Comparison of ENCODE assay signal across 9 cellular contexts in genomic region chr13:110520431-110521295, GRCh38. TPM values are rescaled to one million over a fixed set of nuclear protein-coding genes. Genes with fewer than 3 reads are reported as not detected.
DNase-seq lines count a peak whose midpoint lies in the region; ATAC-seq and TF ChIP-seq lines count a peak whose summit lies in the region.
"Had no signal": no experiment of that assay in that cellular context is flagged by ENCODE, and none has a peak within 500 bp of the region (broad histone marks: within the 10 kb centered on the region; RNA-seq: fewer than 3 reads in every experiment).

No MANE protein-coding gene starts in this region.

- no peaks in the 10 kb centered on the region for H3K9me3 ChIP-seq in subcutaneous abdominal adipose tissue (ENCODE audit: control insufficient read depth in 5 of 5, low read length in 5 of 5)
- no peaks in the 10 kb centered on the region for H3K9me3 ChIP-seq in Caco-2

- TF ChIP-seq CTCF in Caco-2 (IDR thresholded peaks at IDR 0.05; ENCODE audit: insufficient read depth in 1 of 2, low read depth in 1 of 2, low read length in 1 of 2, severe bottlenecking in 1 of 2, unreplicated experiment in 1 of 2) = no peak
- TF ChIP-seq CTCF in activated CD8-positive, alpha-beta T cell treated with anti-CD3 and anti-CD28 coated beads for 36 hours (IDR thresholded peaks at IDR 0.05) = no peak

- CTCF ChIA-PET in Caco-2 (lab: Charles Lee) = interaction anchor here (1.2 kb wide), 1 partner anchor 65 kb away, joined by 3 read pairs; no protein-coding TSS in a partner anchor
- CTCF ChIA-PET in activated CD8-positive, alpha-beta T cell treated with anti-CD3 and anti-CD28 coated beads for 36 hours (lab: Charles Lee) = no interaction called here

- H3K27ac ChIP-seq in subcutaneous abdominal adipose tissue (ENCODE audit: low read depth, low read length) = peak overlapping the region; percentile 88

- peaks cover 21% of the 10 kb centered on the region for H3K4me1 Mint-ChIP-seq in Caco-2 (ENCODE audit: low read depth, unreplicated experiment)
- peaks cover 20% of the 10 kb centered on the region for H3K4me1 Mint-ChIP-seq in activated CD8-positive, alpha-beta T cell treated with anti-CD3 and anti-CD28 coated beads for 36 hours (ENCODE audit: low read depth)

- H3K27ac Mint-ChIP-seq in Caco-2 (ENCODE audit: unreplicated experiment) = no peak overlapping the region
- no peak overlapping the region for H3K27ac Mint-ChIP-seq in activated CD8-positive, alpha-beta T cell treated with anti-CD3 and anti-CD28 coated beads for 36 hours

- intact Hi-C loops in Caco-2 (cut with micrococcal nuclease; ENCODE audit: unreplicated experiment) = no loop called here
- intact Hi-C loops in activated CD8-positive, alpha-beta T cell treated with anti-CD3 and anti-CD28 coated beads for 36 hours (cut with micrococcal nuclease) = no loop called here

- POLR2A ChIA-PET in Caco-2 (lab: Charles Lee) = no interaction called here
- POLR2A ChIA-PET in activated CD8-positive, alpha-beta T cell treated with anti-CD3 and anti-CD28 coated beads for 36 hours (lab: Charles Lee) = no interaction called here

- no TSS peak for BruUV-seq in Caco-2 (replicated peaks; lab: Mats Ljungman, UMichigan)

- no peaks in the 10 kb centered on the region for H3K27me3 ChIP-seq in subcutaneous abdominal adipose tissue (ENCODE audit: control insufficient read depth in 5 of 5, insufficient read depth in 4 of 5, low read length in 5 of 5)
- no peaks in the 10 kb centered on the region for H3K27me3 ChIP-seq in Caco-2 (replicated peaks; ENCODE audit: control insufficient read depth, insufficient read depth, low read length)

- H3K27me3 Mint-ChIP-seq in Caco-2 (ENCODE audit: insufficient read depth, unreplicated experiment) = no peaks in the 10 kb centered on the region
- peaks cover 4% of the 10 kb centered on the region for H3K27me3 Mint-ChIP-seq in activated CD8-positive, alpha-beta T cell treated with anti-CD3 and anti-CD28 coated beads for 36 hours

- peaks cover 0 to 30% (median 21%) of the 10 kb centered on the region in 5 donors for H3K36me3 ChIP-seq in subcutaneous abdominal adipose tissue (ENCODE audit: control insufficient read depth in 5 of 5, insufficient read depth in 5 of 5, low read length in 5 of 5)
- peaks cover 8% of the 10 kb centered on the region for H3K36me3 ChIP-seq in Caco-2 (ENCODE audit: control insufficient read depth, insufficient read depth, low read length)

- peak; percentile 81 for DNase-seq in LHCN-M2 (ENCODE audit: low read depth)
- DNase-seq in brain pericyte (ENCODE audit: low read depth, low spot score) = peak; percentile 67
- peak; percentile 92 for DNase-seq in left lobe of liver (ENCODE audit: low spot score)
- DNase-seq in retina = no peak
- no peak for DNase-seq in Caco-2
- DNase-seq in amniotic stem cell (lab: John Stamatoyannopoulos, UW) = no peak
- no peak for DNase-seq in activated CD8-positive, alpha-beta T cell treated with anti-CD3 and anti-CD28 coated beads for 36 hours
- DNase-seq: stimulated activated CD4-positive, alpha-beta T cell treated with anti-CD3 and anti-CD28 coated beads, Interleukin-15, amount 100 ng/mL, for 24 hours had no signal

- H3K9ac ChIP-seq in subcutaneous abdominal adipose tissue (ENCODE audit: low read length in 5 of 5) = peak overlapping the region in 3 of 5 donors; percentile 6 to 61 (median 59)

- H3K4me3 Mint-ChIP-seq in Caco-2 (ENCODE audit: unreplicated experiment) = no peak overlapping the region
- H3K4me3 Mint-ChIP-seq in activated CD8-positive, alpha-beta T cell treated with anti-CD3 and anti-CD28 coated beads for 36 hours = no peak overlapping the region

- no peaks in the 10 kb centered on the region for H3K9me3 Mint-ChIP-seq in Caco-2 (ENCODE audit: unreplicated experiment)
- no peaks in the 10 kb centered on the region for H3K9me3 Mint-ChIP-seq in activated CD8-positive, alpha-beta T cell treated with anti-CD3 and anti-CD28 coated beads for 36 hours

- H3K4me1 ChIP-seq in subcutaneous abdominal adipose tissue (ENCODE audit: control insufficient read depth in 5 of 5, insufficient read depth in 5 of 5, low read length in 5 of 5) = peaks cover 10 to 83% (median 61%) of the 10 kb centered on the region in 5 donors
- peaks cover 22% of the 10 kb centered on the region for H3K4me1 ChIP-seq in Caco-2

- peak overlapping the region in 1 of 5 donors; percentile 22 for H3K4me3 ChIP-seq in subcutaneous abdominal adipose tissue (ENCODE audit: low read depth in 1 of 5, low read length in 5 of 5)
- H3K4me3 ChIP-seq in Caco-2 (ENCODE audit: low read depth, low read length) = no peak overlapping the region

- peak; percentile 67 for ATAC-seq in left lobe of liver
- ATAC-seq in activated CD8-positive, alpha-beta T cell treated with anti-CD3 and anti-CD28 coated beads for 36 hours = no peak

- peaks cover 34% of the 10 kb centered on the region for H3K36me3 Mint-ChIP-seq in Caco-2 (ENCODE audit: insufficient read depth, unreplicated experiment)
- no peaks in the 10 kb centered on the region for H3K36me3 Mint-ChIP-seq in activated CD8-positive, alpha-beta T cell treated with anti-CD3 and anti-CD28 coated beads for 36 hours (ENCODE audit: low read depth)

RNA-seq across cellular contexts. Expression of gene RAB20, which starts 40.9 kb away (rescaled TPM):
- 6.2 and 8.1 TPM in 2 replicates for total RNA-seq in LHCN-M2 (2014; rRNA removed)
- 5.4 TPM for polyA plus RNA-seq in LHCN-M2 (2012)
- total RNA-seq in left lobe of liver = 12.3 TPM
- total RNA-seq in Caco-2 (2022) = 37.9 and 40.1 TPM in 2 replicates
- 10 to 100 TPM; 10.3 to 11.1 TPM for total RNA-seq in activated CD8-positive, alpha-beta T cell treated with anti-CD3 and anti-CD28 coated beads for 36 hours

Comparison
In these comparisons a context has a peak if more than half of its experiments do, and no peak if none do; other contexts are left out.
1. DNase-seq: peak in LHCN-M2 (single experiment), brain pericyte (single experiment) and left lobe of liver (single experiment); none in retina (single experiment), Caco-2 (0 of 2), amniotic stem cell (single experiment) and activated CD8-positive, alpha-beta T cell treated with anti-CD3 and anti-CD28 coated beads for 36 hours (single experiment).